1 cellular context compared by ENCODE assay signal in genomic region chr9:101398335-101398929, GRCh38.
TF ChIP-seq lines count a peak whose summit lies in the region.

MRPL50 (minus strand) TSS chr9:101398618; CDS start chr9:101398592, 26 bp downstream.
ZNF189 (plus strand) TSS chr9:101398851; CDS start chr9:101399157, 306 bp downstream.

TF ChIP-seq in HepG2, 621 proteins besides CTCF, POLR2A, EP300 and RAD21 (continued from another document and continues in another):
- TF ChIP-seq TERF1 (CRISPR knock-in tag; IDR thresholded peaks at IDR 0.05) (no peak), MEIS2 (CRISPR knock-in tag; IDR thresholded peaks at IDR 0.05) (no peak), KLF16 (CRISPR knock-in tag; IDR thresholded peaks at IDR 0.05) (peak in 1 of 2 experiments; percentile 71; a peak in 2 of 4 replicates), SIN3A (IDR thresholded peaks at IDR 0.05; ENCODE audit: borderline replicate concordance, low read depth, low read length) (peak; percentile 25; the same call in 1 of the 2 replicates), ZNF138 (CRISPR knock-in tag; IDR thresholded peaks at IDR 0.05; ENCODE audit: low read depth) (no peak; the same call in 1 of the 2 replicates), AKNA (CRISPR knock-in tag; IDR thresholded peaks at IDR 0.05; ENCODE audit: borderline replicate concordance) (no peak), ZNF800 (CRISPR knock-in tag; IDR thresholded peaks at IDR 0.05) (no peak), SAFB2 (CRISPR knock-in tag; IDR thresholded peaks at IDR 0.05; ENCODE audit: borderline replicate concordance, low read depth) (no peak; the same call in 1 of the 2 replicates), SRSF1 (optimal IDR thresholded peaks at IDR 0.05; ENCODE audit: low read depth, low read length) (peak; percentile 25), NFYB (CRISPR knock-in tag; IDR thresholded peaks at IDR 0.05) (peak; percentile 95), CEBPG (CRISPR knock-in tag; IDR thresholded peaks at IDR 0.05) (peak; percentile 29), ZNF777 (CRISPR knock-in tag; IDR thresholded peaks at IDR 0.05) (no peak), ZNF781 (CRISPR knock-in tag; IDR thresholded peaks at IDR 0.05; ENCODE audit: borderline replicate concordance, not compliant biosample characterization) (peak; percentile 81), ZNF607 (CRISPR knock-in tag; IDR thresholded peaks at IDR 0.05; ENCODE audit: borderline replicate concordance) (peak; percentile 48; the same call in 1 of the 2 replicates), KMT2A (CRISPR knock-in tag; IDR thresholded peaks at IDR 0.05) (peak; percentile 97), MYNN (CRISPR knock-in tag; IDR thresholded peaks at IDR 0.05; ENCODE audit: low read depth) (peak; percentile 47; the same call in 1 of the 2 replicates), DRAP1 (CRISPR knock-in tag; IDR thresholded peaks at IDR 0.05) (peak; percentile 94), ZNF503 (CRISPR knock-in tag; IDR thresholded peaks at IDR 0.05) (0 out of 2 replicates have a peak, but pooled peaks have one; percentile 20), ZNF276 (CRISPR knock-in tag; IDR thresholded peaks at IDR 0.05; ENCODE audit: low read depth) (peak; percentile 27; the same call in 1 of the 2 replicates), ARID3A (IDR thresholded peaks at IDR 0.05; ENCODE audit: low read depth, low read length) (peak; percentile 50), MYC (CRISPR knock-in tag; IDR thresholded peaks at IDR 0.05; ENCODE audit: borderline replicate concordance) (peak; percentile 19; the same call in 1 of the 2 replicates), ZNF678 (CRISPR knock-in tag; IDR thresholded peaks at IDR 0.05) (0 out of 2 replicates have a peak, but pooled peaks have one; percentile 26), RBM39 (IDR thresholded peaks at IDR 0.05; ENCODE audit: low read depth, low read length, poor library complexity, severe bottlenecking) (peak; percentile 79), ZNF18 (CRISPR knock-in tag; IDR thresholded peaks at IDR 0.05; ENCODE audit: insufficient replicate concordance) (peak; percentile 47), BRD4 (CRISPR knock-in tag; IDR thresholded peaks at IDR 0.05) (peak; percentile 78; the same call in 1 of the 2 replicates), HNRNPH1 (optimal IDR thresholded peaks at IDR 0.05; ENCODE audit: low read depth, low read length) (peak; percentile 51), STAT5B (CRISPR knock-in tag; IDR thresholded peaks at IDR 0.05) (no peak), TCF12 (IDR thresholded peaks at IDR 0.05) (no peak), TCF12 (CRISPR knock-in tag; IDR thresholded peaks at IDR 0.05) (no peak), MATR3 (CRISPR knock-in tag; IDR thresholded peaks at IDR 0.05) (no peak), ZNF510 (CRISPR knock-in tag; IDR thresholded peaks at IDR 0.05; ENCODE audit: low read depth) (peak; percentile 41; the same call in 1 of the 2 replicates), ASH2L (IDR thresholded peaks at IDR 0.05; ENCODE audit: insufficient read length, low read depth, low read length) (peak; percentile 98), RFXANK (CRISPR knock-in tag; IDR thresholded peaks at IDR 0.05) (peak; percentile 89; the same call in 1 of the 2 replicates), E2F1 (CRISPR knock-in tag; IDR thresholded peaks at IDR 0.05) (peak; percentile 92), NCOR1 (IDR thresholded peaks at IDR 0.05; ENCODE audit: borderline replicate concordance, low read length) (peak; percentile 50; the same call in 1 of the 2 replicates)
